In genomic region chr1:2950926-2951305, GRCh38 we compare ENCODE assay signal across 20 cellular contexts.
"Had no signal": no experiment of that assay in that cellular context is flagged by ENCODE, and none has a peak within 500 bp of the region (broad histone marks: within the 10 kb centered on the region; RNA-seq: fewer than 3 reads in every experiment).

No MANE protein-coding gene starts in this region.

- DNase-seq: activated CD4-positive, alpha-beta memory T cell treated with anti-CD3 and anti-CD28 coated beads for 36 hours; activated CD4-positive, alpha-beta T cell treated with anti-CD3 and anti-CD28 coated beads for 4 hours; activated CD8-positive, alpha-beta memory T cell treated with anti-CD3 and anti-CD28 coated beads, Interleukin-2, amount 10 ng/mL, durations not matched to agents 7 days and 5 days; endodermal cell; foreskin fibroblast; mesenchymal stem cell; stimulated activated CD4-positive, alpha-beta T cell treated with anti-CD3 and anti-CD28 coated beads, Interleukin-2, amount 100 ng/mL, for 24 hours; transverse colon had no signal

- H3K9ac ChIP-seq: parathyroid adenoma had no signal

- H3K9me3 ChIP-seq: vagina had no signal

- H3K4me3 ChIP-seq: cardiac muscle cell, hepatocyte, SK-N-MC, suprapubic skin, transverse colon, vagina had no signal

- H3K36me3 ChIP-seq: cardiac muscle cell, suprapubic skin, transverse colon, vagina had no signal

- H3K27ac Mint-ChIP-seq: activated CD4-positive, alpha-beta memory T cell treated with anti-CD3 and anti-CD28 coated beads for 36 hours; activated CD8-positive, alpha-beta memory T cell treated with anti-CD3 and anti-CD28 coated beads, Interleukin-2, amount 10 ng/mL, durations not matched to agents 7 days and 5 days; activated naive CD4-positive, alpha-beta T cell treated with anti-CD3 and anti-CD28 coated beads, Interleukin-2, amount 50 U/mL, for 24 hours; endodermal cell; naive thymus-derived CD8-positive, alpha-beta T cell; stimulated activated naive CD8-positive, alpha-beta T cell treated with anti-CD3 and anti-CD28 coated beads, Interleukin-15, Interleukin-2, amounts not matched to agents 100 ng/mL and 50 ng/mL, for 24 hours; WTC11 had no signal

- ATAC-seq: activated CD8-positive, alpha-beta memory T cell treated with anti-CD3 and anti-CD28 coated beads, Interleukin-2, amount 10 ng/mL, durations not matched to agents 7 days and 5 days; left lobe of liver; naive thymus-derived CD8-positive, alpha-beta T cell; WTC11 had no signal

- H3K27ac ChIP-seq: cardiac muscle cell, epithelial cell of prostate, hepatocyte, parathyroid adenoma, SK-N-MC, suprapubic skin, transverse colon, vagina had no signal

- H3K27me3 ChIP-seq: cardiac muscle cell, hepatocyte, vagina had no signal

- H3K4me1 ChIP-seq: parathyroid adenoma, suprapubic skin, transverse colon, vagina had no signal

- H3K4me2 ChIP-seq: hepatocyte had no signal

- H3K36me3 Mint-ChIP-seq: activated CD4-positive, alpha-beta memory T cell treated with anti-CD3 and anti-CD28 coated beads for 36 hours; activated CD8-positive, alpha-beta memory T cell treated with anti-CD3 and anti-CD28 coated beads, Interleukin-2, amount 10 ng/mL, durations not matched to agents 7 days and 5 days had no signal
